8 cellular contexts compared by ENCODE assay signal in the genomic region with DNA sequence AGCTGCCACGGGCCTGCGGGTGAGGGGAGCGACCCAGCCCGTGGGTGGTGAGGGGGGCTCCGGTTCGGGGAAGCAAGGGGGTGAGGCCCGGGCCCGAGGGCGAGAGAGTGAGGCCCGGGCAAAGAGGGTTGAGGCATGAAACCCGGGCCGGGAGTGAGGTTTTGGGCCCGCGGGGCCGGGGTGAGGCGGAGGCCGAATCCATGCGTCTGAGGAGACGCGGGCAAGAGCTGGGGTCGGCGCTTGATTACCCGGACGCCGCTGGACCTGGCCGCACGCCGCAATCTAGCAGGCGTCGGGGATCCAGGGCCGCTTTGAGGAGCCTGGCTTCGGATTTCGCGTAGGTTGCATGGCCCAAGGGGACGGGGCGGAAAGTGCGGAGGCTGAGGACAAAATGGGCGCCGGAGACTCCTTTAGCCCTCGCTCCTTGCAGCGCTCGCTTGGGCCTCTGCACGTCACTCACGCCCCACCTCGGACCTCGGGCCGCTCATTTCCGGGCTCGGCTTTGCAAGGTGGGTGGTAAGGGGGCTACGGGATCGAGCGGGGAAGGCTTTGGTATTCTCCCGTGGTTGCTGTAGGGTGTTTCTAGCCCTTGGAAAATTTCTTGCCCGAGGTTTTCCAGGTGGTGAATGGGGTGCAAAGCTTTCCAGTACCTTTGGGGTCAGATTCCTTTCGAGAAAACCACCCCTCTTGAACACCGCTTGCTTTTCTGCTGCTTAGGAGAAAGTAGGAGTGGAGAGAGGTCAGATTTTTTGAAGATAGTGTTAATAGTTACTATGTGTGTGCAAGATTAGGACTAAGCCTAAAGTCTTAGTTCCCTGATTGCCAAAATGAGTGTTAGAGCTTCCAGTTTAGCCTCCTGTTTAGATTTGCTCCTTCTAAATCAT. TPM values are rescaled to one million over a fixed set of nuclear protein-coding genes. Genes with fewer than 3 reads are reported as not detected.
DNase-seq lines count a peak whose midpoint lies in the region; ATAC-seq and TF ChIP-seq lines count a peak whose summit lies in the region.

No MANE protein-coding gene starts in this region.

- no peaks in the 10 kb centered on the region for H3K9me3 Mint-ChIP-seq in CD4-positive, alpha-beta T cell
- peaks cover 9% of the 10 kb centered on the region for H3K9me3 Mint-ChIP-seq in type B pancreatic cell

- intact Hi-C loops in CD4-positive, alpha-beta T cell (cut with DNase I, micrococcal nuclease): loop anchor here in 1 of 2 experiments (5.0 to 10.0 kb wide), 4 partner anchors 290 to 1600 kb away; a partner anchor contains a TSS
- intact Hi-C loops in Panc1 (cut with micrococcal nuclease; ENCODE audit: unreplicated experiment): no loop called here

- no peaks in the 10 kb centered on the region; the same call in 1 of the 2 replicates for H3K36me3 ChIP-seq in Panc1 (ENCODE audit: control insufficient read depth, insufficient read depth, low read length)

- H3K27me3 Mint-ChIP-seq in CD4-positive, alpha-beta T cell: no peaks in the 10 kb centered on the region
- no peaks in the 10 kb centered on the region for H3K27me3 Mint-ChIP-seq in type B pancreatic cell

- no peaks in the 10 kb centered on the region for H3K9me3 ChIP-seq in CD4-positive, alpha-beta T cell (ENCODE audit: control insufficient read depth, low read length)
- no peaks in the 10 kb centered on the region for H3K9me3 ChIP-seq in Panc1 (ENCODE audit: control insufficient read depth, insufficient read depth, low read depth, low read length)

- H3K27ac ChIP-seq in CD4-positive, alpha-beta T cell (ENCODE audit: low read depth, low read length): peak overlapping the region; percentile 48
- H3K27ac ChIP-seq in Panc1 (ENCODE audit: low read length): peak overlapping the region; percentile 85

- CTCF ChIA-PET in CD4-positive, alpha-beta T cell (lab: Charles Lee): interaction anchor here (1.8 kb wide), 1 partner anchor 20 kb away, joined by 4 read pairs; no protein-coding TSS in a partner anchor
- CTCF ChIA-PET in Panc1 (lab: Charles Lee): interaction anchor here (0.7 kb wide), 1 partner anchor 26 kb away, joined by 3 read pairs; no protein-coding TSS in a partner anchor

- no peak for TF ChIP-seq CTCF in CD4-positive, alpha-beta T cell (IDR thresholded peaks at IDR 0.05)
- TF ChIP-seq CTCF in Panc1 (IDR thresholded peaks at IDR 0.05): no peak
- TF ChIP-seq CTCF in type B pancreatic cell (conservative IDR thresholded peaks at IDR 0.05): no peak

- H3K4me3 ChIP-seq in Panc1 (ENCODE audit: low read depth in 2 of 2, low read length in 2 of 2): peak overlapping the region; percentile 61 to 88

- peak overlapping the region; percentile 94 for H3K4me3 Mint-ChIP-seq in CD4-positive, alpha-beta T cell
- H3K4me3 Mint-ChIP-seq in type B pancreatic cell: peak overlapping the region; percentile 93

- peaks cover 11% of the 10 kb centered on the region for H3K4me1 ChIP-seq in Panc1 (ENCODE audit: control insufficient read depth, insufficient read depth, low read length)

- DNase-seq in CD4-positive, alpha-beta T cell: peak in 9 of 10 experiments; percentile 7 to 37 (median 19)
- no peak for DNase-seq in Panc1 (ENCODE audit: low read depth, low spot score)
- DNase-seq in activated naive CD4-positive, alpha-beta T cell treated with Interleukin-2 at 50 U/mL for 16 hours: peak; percentile 43
- peak; percentile 48 for DNase-seq in globus pallidus (ENCODE audit: low spot score)
- peak; percentile 54 for DNase-seq in occipital lobe (lab: John Stamatoyannopoulos, UW)
- DNase-seq in type B pancreatic cell (ENCODE audit: extremely low spot score, unreplicated experiment): peak; percentile 79

- no peaks in the 10 kb centered on the region for H3K27me3 ChIP-seq in CD4-positive, alpha-beta T cell (ENCODE audit: control insufficient read depth, insufficient read depth, low read length)
- H3K27me3 ChIP-seq in Panc1 (ENCODE audit: control insufficient read depth, insufficient read depth, low read length): no peaks in the 10 kb centered on the region

- ATAC-seq in CD4-positive, alpha-beta T cell (ENCODE audit: poor library complexity): peak; percentile 1
- ATAC-seq in GM19324 (IDR thresholded peaks at IDR 0.05; ENCODE audit: low FRiP score, unreplicated experiment) (peak; percentile 42), HG03442 (IDR thresholded peaks at IDR 0.05; ENCODE audit: unreplicated experiment) (peak; percentile 45), Panc1 (peak; percentile 78)

- in situ Hi-C loops in Panc1 (cut with HindIII; ENCODE audit: low pct_unique_long_range_greater_than_20kb, low sequenced_read_pairs): no loop called here

- POLR2A ChIA-PET in CD4-positive, alpha-beta T cell (lab: Charles Lee): interaction anchor here (1.0 to 2.8 kb wide), 5 partner anchors 9 to 933 kb away, joined by 3 to 11 read pairs (median 5); a partner anchor contains a TSS
- POLR2A ChIA-PET in Panc1 (lab: Charles Lee): interaction anchor here (0.6 to 0.7 kb wide), 2 partner anchors 56 to 110 kb away, joined by 4 to 6 read pairs; no protein-coding TSS in a partner anchor

- H3K36me3 Mint-ChIP-seq in CD4-positive, alpha-beta T cell (ENCODE audit: low read depth): peaks cover 21% of the 10 kb centered on the region
- H3K36me3 Mint-ChIP-seq in type B pancreatic cell: peaks cover 13% of the 10 kb centered on the region

- peaks cover 51% of the 10 kb centered on the region for H3K4me1 Mint-ChIP-seq in CD4-positive, alpha-beta T cell (ENCODE audit: low read depth)
- peaks cover 21% of the 10 kb centered on the region for H3K4me1 Mint-ChIP-seq in type B pancreatic cell (ENCODE audit: unreplicated experiment)

- BruUV-seq in Panc1 (replicated peaks; lab: Mats Ljungman, UMichigan): no TSS peak

- H3K27ac Mint-ChIP-seq in CD4-positive, alpha-beta T cell: peak overlapping the region; percentile 100
- H3K27ac Mint-ChIP-seq in type B pancreatic cell: peak overlapping the region; percentile 99

RNA-seq across cellular contexts. Expression of a gene that starts 0.8 kb away (rescaled TPM):
- 100 to 1,000 TPM; 166 to 171 TPM for total RNA-seq in CD4-positive, alpha-beta T cell
- total RNA-seq in Panc1 (2021; ENCODE audit: unreplicated experiment) (69.5 TPM), occipital lobe (228 TPM), type B pancreatic cell (ENCODE audit: low replicate concordance) (84.4 and 98.4 TPM in 2 replicates)
- polyA plus RNA-seq in Panc1 (2012; ENCODE audit: insufficient read length): 28.8 TPM

Comparison
In these comparisons a context has a peak if more than half of its experiments do, and no peak if none do; other contexts are left out.
1. ATAC-seq: peak in every context shown above with its lines; median percentile 78 in Panc1; 45 in HG03442; 42 in GM19324; 1 in CD4-positive, alpha-beta T cell.